ENCODE assay signal across 1 cellular context in the genomic region with DNA sequence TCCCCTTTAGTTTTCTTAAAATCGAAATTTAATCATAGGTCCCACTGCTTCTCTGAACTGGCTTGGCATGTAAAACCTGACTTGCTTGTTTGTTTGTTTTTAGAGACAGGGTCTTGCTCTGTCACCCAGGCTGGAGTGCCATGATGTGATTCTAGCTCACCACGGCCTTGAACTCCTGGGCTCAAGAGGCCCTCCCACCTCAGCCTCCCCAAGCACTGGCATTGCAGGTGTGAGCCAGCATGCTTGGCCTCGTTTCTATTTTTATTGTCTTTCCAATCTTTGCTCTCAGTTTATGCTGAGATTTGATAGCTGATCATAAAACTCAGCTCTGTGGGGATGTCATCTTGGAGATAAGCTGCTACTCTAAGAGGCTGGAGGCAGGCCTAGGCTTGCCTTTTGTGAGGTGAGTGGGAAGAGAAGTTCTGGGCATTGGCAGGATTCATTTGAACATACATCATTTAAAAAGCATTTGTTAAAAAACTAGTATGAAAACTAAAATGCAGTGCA.
TF ChIP-seq lines count a peak whose summit lies in the region.

No MANE protein-coding gene starts in this region.

TF ChIP-seq in HepG2, 621 proteins besides CTCF, POLR2A, EP300 and RAD21 (continued from another document and continues in another):
- TF ChIP-seq, protein P1, sequence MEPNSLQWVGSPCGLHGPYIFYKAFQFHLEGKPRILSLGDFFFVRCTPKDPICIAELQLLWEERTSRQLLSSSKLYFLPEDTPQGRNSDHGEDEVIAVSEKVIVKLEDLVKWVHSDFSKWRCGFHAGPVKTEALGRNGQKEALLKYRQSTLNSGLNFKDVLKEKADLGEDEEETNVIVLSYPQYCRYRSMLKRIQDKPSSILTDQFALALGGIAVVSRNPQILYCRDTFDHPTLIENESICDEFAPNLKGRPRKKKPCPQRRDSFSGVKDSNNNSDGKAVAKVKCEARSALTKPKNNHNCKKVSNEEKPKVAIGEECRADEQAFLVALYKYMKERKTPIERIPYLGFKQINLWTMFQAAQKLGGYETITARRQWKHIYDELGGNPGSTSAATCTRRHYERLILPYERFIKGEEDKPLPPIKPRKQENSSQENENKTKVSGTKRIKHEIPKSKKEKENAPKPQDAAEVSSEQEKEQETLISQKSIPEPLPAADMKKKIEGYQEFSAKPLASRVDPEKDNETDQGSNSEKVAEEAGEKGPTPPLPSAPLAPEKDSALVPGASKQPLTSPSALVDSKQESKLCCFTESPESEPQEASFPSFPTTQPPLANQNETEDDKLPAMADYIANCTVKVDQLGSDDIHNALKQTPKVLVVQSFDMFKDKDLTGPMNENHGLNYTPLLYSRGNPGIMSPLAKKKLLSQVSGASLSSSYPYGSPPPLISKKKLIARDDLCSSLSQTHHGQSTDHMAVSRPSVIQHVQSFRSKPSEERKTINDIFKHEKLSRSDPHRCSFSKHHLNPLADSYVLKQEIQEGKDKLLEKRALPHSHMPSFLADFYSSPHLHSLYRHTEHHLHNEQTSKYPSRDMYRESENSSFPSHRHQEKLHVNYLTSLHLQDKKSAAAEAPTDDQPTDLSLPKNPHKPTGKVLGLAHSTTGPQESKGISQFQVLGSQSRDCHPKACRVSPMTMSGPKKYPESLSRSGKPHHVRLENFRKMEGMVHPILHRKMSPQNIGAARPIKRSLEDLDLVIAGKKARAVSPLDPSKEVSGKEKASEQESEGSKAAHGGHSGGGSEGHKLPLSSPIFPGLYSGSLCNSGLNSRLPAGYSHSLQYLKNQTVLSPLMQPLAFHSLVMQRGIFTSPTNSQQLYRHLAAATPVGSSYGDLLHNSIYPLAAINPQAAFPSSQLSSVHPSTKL (CRISPR knock-in tag; IDR thresholded peaks at IDR 0.05), result peak; percentile 84
- TF ChIP-seq FOXK1 (CRISPR knock-in tag; IDR thresholded peaks at IDR 0.05; ENCODE audit: borderline replicate concordance, low read depth) (0 out of 2 replicates have a peak, but pooled peaks have one; percentile 26), ZNF205 (CRISPR knock-in tag; IDR thresholded peaks at IDR 0.05) (no peak), KLF16 (CRISPR knock-in tag; IDR thresholded peaks at IDR 0.05) (0 out of 4 replicates have a peak, but pooled peaks of 1 of the 2 experiments have one; percentile 29), MED1 (CRISPR knock-in tag; IDR thresholded peaks at IDR 0.05) (no peak), NR2F6 (IDR thresholded peaks at IDR 0.05) (no peak), NR2F6 (CRISPR knock-in tag; IDR thresholded peaks at IDR 0.05) (peak; percentile 37; the same call in 1 of the 2 replicates), CHD4 (IDR thresholded peaks at IDR 0.05; ENCODE audit: borderline replicate concordance, low read length) (no peak), NR2F1 (CRISPR knock-in tag; IDR thresholded peaks at IDR 0.05) (0 out of 4 replicates have a peak, but pooled peaks of 1 of the 2 experiments have one; percentile 18), ZNF704 (CRISPR knock-in tag; IDR thresholded peaks at IDR 0.05; ENCODE audit: borderline replicate concordance) (no peak), KLF9 (CRISPR knock-in tag; IDR thresholded peaks at IDR 0.05; ENCODE audit: low read depth) (no peak), MAZ (IDR thresholded peaks at IDR 0.05; ENCODE audit: borderline replicate concordance, low read depth, low read length) (no peak), MAZ (CRISPR knock-in tag; IDR thresholded peaks at IDR 0.05; ENCODE audit: low read depth) (no peak), KDM6A (CRISPR knock-in tag; IDR thresholded peaks at IDR 0.05; ENCODE audit: low read depth) (0 out of 2 replicates have a peak, but pooled peaks have one; percentile 34), ZNF343 (CRISPR knock-in tag; IDR thresholded peaks at IDR 0.05) (no peak), MXD3 (CRISPR knock-in tag; IDR thresholded peaks at IDR 0.05) (no peak), SAP130 (CRISPR knock-in tag; IDR thresholded peaks at IDR 0.05; ENCODE audit: low read depth) (peak; percentile 46; the same call in 1 of the 2 replicates), RARA (CRISPR knock-in tag; IDR thresholded peaks at IDR 0.05) (peak; percentile 86), ZNF430 (CRISPR knock-in tag; IDR thresholded peaks at IDR 0.05) (no peak), CBFB (CRISPR knock-in tag; IDR thresholded peaks at IDR 0.05) (no peak), ZNF891 (CRISPR knock-in tag; IDR thresholded peaks at IDR 0.05) (no peak), ZNF441 (CRISPR knock-in tag; IDR thresholded peaks at IDR 0.05; ENCODE audit: borderline replicate concordance) (no peak), NR2C2 (CRISPR knock-in tag; IDR thresholded peaks at IDR 0.05; ENCODE audit: borderline replicate concordance) (peak; percentile 10; the same call in 1 of the 2 replicates), ESRRA (CRISPR knock-in tag; IDR thresholded peaks at IDR 0.05; ENCODE audit: low read depth) (no peak), TBX3 (IDR thresholded peaks at IDR 0.05; ENCODE audit: borderline replicate concordance) (no peak), SCMH1 (CRISPR knock-in tag; IDR thresholded peaks at IDR 0.05; ENCODE audit: borderline replicate concordance) (no peak), HNF4A (CRISPR knock-in tag; IDR thresholded peaks at IDR 0.05) (peak; percentile 64), GABPB1 (CRISPR knock-in tag; IDR thresholded peaks at IDR 0.05) (0 out of 2 replicates have a peak, but pooled peaks have one; percentile 32), ZGPAT (CRISPR knock-in tag; IDR thresholded peaks at IDR 0.05) (0 out of 2 replicates have a peak, but pooled peaks have one; percentile 29), ZBTB39 (CRISPR knock-in tag; IDR thresholded peaks at IDR 0.05) (no peak), ARID2 (CRISPR knock-in tag; IDR thresholded peaks at IDR 0.05; ENCODE audit: borderline replicate concordance) (0 out of 2 replicates have a peak, but pooled peaks have one; percentile 20), MXD4 (CRISPR knock-in tag; IDR thresholded peaks at IDR 0.05) (no peak), PRPF4 (IDR thresholded peaks at IDR 0.05; ENCODE audit: low read depth, low read length, poor library complexity, severe bottlenecking) (no peak), ZNF10 (CRISPR knock-in tag; IDR thresholded peaks at IDR 0.05; ENCODE audit: borderline replicate concordance, low read depth) (no peak), FOXP1 (IDR thresholded peaks at IDR 0.05) (no peak), FOXP1 (CRISPR knock-in tag; IDR thresholded peaks at IDR 0.05) (peak; percentile 37; the same call in 1 of the 2 replicates), IRF2 (CRISPR knock-in tag; IDR thresholded peaks at IDR 0.05) (0 out of 2 replicates have a peak, but pooled peaks have one; percentile 28), ZNF558 (CRISPR knock-in tag; IDR thresholded peaks at IDR 0.05; ENCODE audit: borderline replicate concordance) (no peak), TAF15 (IDR thresholded peaks at IDR 0.05; ENCODE audit: low read depth, low read length, poor library complexity, severe bottlenecking) (no peak), MTF2 (CRISPR knock-in tag; IDR thresholded peaks at IDR 0.05; ENCODE audit: borderline replicate concordance) (no peak), RBFOX2 (IDR thresholded peaks at IDR 0.05; ENCODE audit: low read depth, low read length) (no peak), SOX13 (IDR thresholded peaks at IDR 0.05) (no peak), SOX13 (CRISPR knock-in tag; conservative IDR thresholded peaks at IDR 0.05 in 1 of 2, IDR thresholded peaks at IDR 0.05 in 1 of 2) (peak in 1 of 2 experiments; percentile 38; a peak in 1 of 4 replicates), ARNT (IDR thresholded peaks at IDR 0.05) (no peak), ZBTB26 (CRISPR knock-in tag; IDR thresholded peaks at IDR 0.05; ENCODE audit: borderline replicate concordance) (peak; percentile 82; the same call in 1 of the 2 replicates), RFX5 (IDR thresholded peaks at IDR 0.05; ENCODE audit: low read depth, low read length) (no peak), ZFP36 (IDR thresholded peaks at IDR 0.05; ENCODE audit: borderline replicate concordance, low read depth, low read length, partially characterized antibody) (no peak), ZMAT5 (CRISPR knock-in tag; IDR thresholded peaks at IDR 0.05; ENCODE audit: borderline replicate concordance, low read depth) (no peak)
- TF ChIP-seq, protein P2, sequence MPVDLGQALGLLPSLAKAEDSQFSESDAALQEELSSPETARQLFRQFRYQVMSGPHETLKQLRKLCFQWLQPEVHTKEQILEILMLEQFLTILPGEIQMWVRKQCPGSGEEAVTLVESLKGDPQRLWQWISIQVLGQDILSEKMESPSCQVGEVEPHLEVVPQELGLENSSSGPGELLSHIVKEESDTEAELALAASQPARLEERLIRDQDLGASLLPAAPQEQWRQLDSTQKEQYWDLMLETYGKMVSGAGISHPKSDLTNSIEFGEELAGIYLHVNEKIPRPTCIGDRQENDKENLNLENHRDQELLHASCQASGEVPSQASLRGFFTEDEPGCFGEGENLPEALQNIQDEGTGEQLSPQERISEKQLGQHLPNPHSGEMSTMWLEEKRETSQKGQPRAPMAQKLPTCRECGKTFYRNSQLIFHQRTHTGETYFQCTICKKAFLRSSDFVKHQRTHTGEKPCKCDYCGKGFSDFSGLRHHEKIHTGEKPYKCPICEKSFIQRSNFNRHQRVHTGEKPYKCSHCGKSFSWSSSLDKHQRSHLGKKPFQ (CRISPR knock-in tag; IDR thresholded peaks at IDR 0.05; ENCODE audit: insufficient replicate concordance), result peak; percentile 32
- TF ChIP-seq, protein P3, sequence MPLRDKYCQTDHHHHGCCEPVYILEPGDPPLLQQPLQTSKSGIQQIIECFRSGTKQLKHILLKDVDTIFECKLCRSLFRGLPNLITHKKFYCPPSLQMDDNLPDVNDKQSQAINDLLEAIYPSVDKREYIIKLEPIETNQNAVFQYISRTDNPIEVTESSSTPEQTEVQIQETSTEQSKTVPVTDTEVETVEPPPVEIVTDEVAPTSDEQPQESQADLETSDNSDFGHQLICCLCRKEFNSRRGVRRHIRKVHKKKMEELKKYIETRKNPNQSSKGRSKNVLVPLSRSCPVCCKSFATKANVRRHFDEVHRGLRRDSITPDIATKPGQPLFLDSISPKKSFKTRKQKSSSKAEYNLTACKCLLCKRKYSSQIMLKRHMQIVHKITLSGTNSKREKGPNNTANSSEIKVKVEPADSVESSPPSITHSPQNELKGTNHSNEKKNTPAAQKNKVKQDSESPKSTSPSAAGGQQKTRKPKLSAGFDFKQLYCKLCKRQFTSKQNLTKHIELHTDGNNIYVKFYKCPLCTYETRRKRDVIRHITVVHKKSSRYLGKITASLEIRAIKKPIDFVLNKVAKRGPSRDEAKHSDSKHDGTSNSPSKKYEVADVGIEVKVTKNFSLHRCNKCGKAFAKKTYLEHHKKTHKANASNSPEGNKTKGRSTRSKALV (CRISPR knock-in tag; IDR thresholded peaks at IDR 0.05), result no peak
- TF ChIP-seq, protein P4, sequence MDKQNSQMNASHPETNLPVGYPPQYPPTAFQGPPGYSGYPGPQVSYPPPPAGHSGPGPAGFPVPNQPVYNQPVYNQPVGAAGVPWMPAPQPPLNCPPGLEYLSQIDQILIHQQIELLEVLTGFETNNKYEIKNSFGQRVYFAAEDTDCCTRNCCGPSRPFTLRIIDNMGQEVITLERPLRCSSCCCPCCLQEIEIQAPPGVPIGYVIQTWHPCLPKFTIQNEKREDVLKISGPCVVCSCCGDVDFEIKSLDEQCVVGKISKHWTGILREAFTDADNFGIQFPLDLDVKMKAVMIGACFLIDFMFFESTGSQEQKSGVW (CRISPR knock-in tag; IDR thresholded peaks at IDR 0.05; ENCODE audit: borderline replicate concordance), result no peak
